22 cellular contexts compared by ENCODE assay signal in genomic region chr19:43727593-43727853, GRCh38. TPM values are rescaled to one million over a fixed set of nuclear protein-coding genes. Genes with fewer than 3 reads are reported as not detected.
"Had no signal": no experiment of that assay in that cellular context is flagged by ENCODE, and none has a peak within 500 bp of the region (broad histone marks: within the 10 kb centered on the region; RNA-seq: fewer than 3 reads in every experiment).

No MANE protein-coding gene starts in this region.

- DNase-seq: activated CD4-positive, alpha-beta T cell treated with anti-CD3 and anti-CD28 coated beads for 48 hours; activated CD4-positive, alpha-beta T cell treated with anti-CD3 and anti-CD28 coated beads, Interleukin-2, amount 50 U/mL, for 4 hours; activated CD4-positive, CD25-positive, alpha-beta regulatory T cell treated with anti-CD3 and anti-CD28 coated beads, Interleukin-2, amount 50 U/mL, for 72 hours; activated CD8-positive, alpha-beta memory T cell treated with anti-CD3 and anti-CD28 coated beads, Interleukin-2, amount 50 U/mL, for 48 hours; activated CD8-positive, alpha-beta T cell treated with anti-CD3 and anti-CD28 coated beads, Interleukin-2, amount 10 ng/mL, durations not matched to agents 7 days and 5 days; activated effector memory CD4-positive, alpha-beta T cell treated with Interleukin-2 at 50 U/mL for 16 hours; activated naive CD4-positive, alpha-beta T cell; activated T-cell treated with anti-CD3 and anti-CD28 coated beads, Interleukin-2, amount 50 U/mL, for 24 hours; aorta; NCI-H1105 treated with DMSO at 0.1 percent for 48 hours; NCI-H1930; NCI-H2171; NCI-H2227 treated with DMSO at 0.1 percent for 48 hours; NCI-H446 treated with DMSO at 0.1 percent for 48 hours; NCI-H524 treated with DMSO at 0.1 percent for 48 hours; NCI-H748 treated with DMSO at 0.1 percent for 48 hours; SHP77 had no signal

- H3K27ac ChIP-seq: breast epithelium had no signal

- ATAC-seq: activated CD8-positive, alpha-beta T cell treated with anti-CD3 and anti-CD28 coated beads, Interleukin-2, amount 10 ng/mL, durations not matched to agents 7 days and 5 days; WTC11 had no signal

- H3K36me3 ChIP-seq: breast epithelium had no signal

- H3K27me3 ChIP-seq: breast epithelium had no signal

- H3K4me1 ChIP-seq: breast epithelium had no signal

- H3K9me3 ChIP-seq: breast epithelium had no signal

- H3K4me3 ChIP-seq: breast epithelium had no signal

RNA-seq across cellular contexts. Expression of gene IRGC, which starts 11.6 kb away (rescaled TPM):
- total RNA-seq: activated CD8-positive, alpha-beta T cell treated with anti-CD3 and anti-CD28 coated beads, Interleukin-2, amount 10 ng/mL, durations not matched to agents 7 days and 5 days; activated T-helper 1 cell treated with anti-CD3 and anti-CD28 coated beads, Interleukin-12 subunit alpha, Interleukin-12 subunit beta, Interleukin-2, Interleukin-4 antibody, amounts not matched to agents 30 ng/mL and 10 ng/mL and 1 ng/mL, durations not matched to agents 14 hours and 24 hours and 36 hours; aorta; breast epithelium; RPMI7951; SK-MEL-5; WTC11 had no signal
